Comparison of ENCODE assay signal across 9 cellular contexts in genomic region chr9:114291064-114291474, GRCh38. TPM values are rescaled to one million over a fixed set of nuclear protein-coding genes. Genes with fewer than 3 reads are reported as not detected.
DNase-seq lines count a peak whose midpoint lies in the region; ATAC-seq and TF ChIP-seq lines count a peak whose summit lies in the region.
"Had no signal": no experiment of that assay in that cellular context is flagged by ENCODE, and none has a peak within 500 bp of the region (broad histone marks: within the 10 kb centered on the region; RNA-seq: fewer than 3 reads in every experiment).

No MANE protein-coding gene starts in this region.

- DNase-seq in COR-L47 (lab: John Stamatoyannopoulos, UW) (peak; percentile 39), HS-5 (ENCODE audit: low read depth) (peak; percentile 38), SHP77 (lab: John Stamatoyannopoulos, UW) (peak; percentile 24 to 36), globus pallidus (ENCODE audit: low spot score) (peak; percentile 54), trophoblast cell (peak; percentile 50 to 83), upper lobe of left lung (peak in 1 of 2 donors; percentile 73)
- peak; percentile 40 to 68 (median 65) for DNase-seq in activated naive CD4-positive, alpha-beta T cell (lab: John Stamatoyannopoulos, UW)

- no peak overlapping the region for H3K4me2 ChIP-seq in trophoblast cell (ENCODE audit: low read length)

- no peak overlapping the region for H2AFZ ChIP-seq in trophoblast cell (ENCODE audit: insufficient read depth, low read length, poor library complexity)

- no peak overlapping the region for H3K14ac ChIP-seq in trophoblast cell (ENCODE audit: low read length)

- H3K79me2 ChIP-seq in trophoblast cell (ENCODE audit: control insufficient read depth, insufficient read depth, low read length, poor library complexity), result no peaks in the 10 kb centered on the region

- peaks cover 2% of the 10 kb centered on the region for H3K9me3 ChIP-seq in trophoblast cell (ENCODE audit: insufficient read depth, low read depth, low read length)
- H3K9me3 ChIP-seq in upper lobe of left lung, result peaks cover 0 to 8% (median 6%) of the 10 kb centered on the region in 4 donors

- H3K27ac ChIP-seq in trophoblast cell (ENCODE audit: low read depth, low read length), result no peak overlapping the region
- H3K27ac ChIP-seq in upper lobe of left lung, result no peak overlapping the region

- no peak for TF ChIP-seq POLR2A in upper lobe of left lung (IDR thresholded peaks at IDR 0.05)

- H4K12ac ChIP-seq in trophoblast cell (ENCODE audit: low read depth, low read length), result no peak overlapping the region

- H4K8ac ChIP-seq in trophoblast cell (ENCODE audit: low read depth, low read length), result no peak overlapping the region

- H3K23ac ChIP-seq in trophoblast cell (ENCODE audit: low read length), result no peak overlapping the region

- no peak overlapping the region for H4K91ac ChIP-seq in trophoblast cell (ENCODE audit: low read depth, low read length)

- H3K4me1 ChIP-seq in trophoblast cell (ENCODE audit: control insufficient read depth in 1 of 2, insufficient read depth in 2 of 2, low read length in 2 of 2) (peaks cover 15 to 16% of the 10 kb centered on the region in 2 experiments), upper lobe of left lung (no peaks in the 10 kb centered on the region)

- no peak overlapping the region for H3K4me3 ChIP-seq in trophoblast cell (ENCODE audit: low read depth, low read length)
- H3K4me3 ChIP-seq in upper lobe of left lung, result no peak overlapping the region

- peak; percentile 76 to 94 (median 91) for TF ChIP-seq CTCF in upper lobe of left lung (IDR thresholded peaks at IDR 0.05)

- H2BK12ac ChIP-seq in trophoblast cell (ENCODE audit: low read length), result no peak overlapping the region

- no peak overlapping the region for H2BK120ac ChIP-seq in trophoblast cell (ENCODE audit: insufficient read depth, low read length, poor library complexity)

- peak; percentile 32 to 67 for ATAC-seq in upper lobe of left lung (ENCODE audit: low FRiP score in 2 of 2)
- no peak for ATAC-seq in HG03280 (IDR thresholded peaks at IDR 0.05; ENCODE audit: unreplicated experiment)

- H3K27me3 ChIP-seq in trophoblast cell (ENCODE audit: insufficient read depth, low read length) (no peaks in the 10 kb centered on the region), upper lobe of left lung (no peaks in the 10 kb centered on the region)

- H3K36me3 ChIP-seq in trophoblast cell (ENCODE audit: control insufficient read depth in 1 of 2, insufficient read depth in 2 of 2, low read length in 2 of 2), result peaks cover 20 to 28% of the 10 kb centered on the region in 2 experiments
- peaks cover 0 to 5% (median 0%) of the 10 kb centered on the region in 4 donors for H3K36me3 ChIP-seq in upper lobe of left lung

- peaks cover 17% of the 10 kb centered on the region for H3K79me1 ChIP-seq in trophoblast cell (ENCODE audit: low read length)

- TF ChIP-seq EP300 in upper lobe of left lung (IDR thresholded peaks at IDR 0.05), result no peak

- H3K18ac ChIP-seq in trophoblast cell (ENCODE audit: low read length), result no peak overlapping the region

- no peak overlapping the region for H3K9ac ChIP-seq in trophoblast cell (ENCODE audit: low read length)

- no peak overlapping the region for H2BK5ac ChIP-seq in trophoblast cell (ENCODE audit: low read depth, low read length, poor library complexity)

- WGBS in trophoblast cell (ENCODE audit: extremely low coverage, insufficient coverage, insufficient read length), result no CpG with 5 or more reads among the region's 12 CpGs
- WGBS in upper lobe of left lung, 2 donors, result 16 to 23% methylated on average over 9 to 12 of the region's 12 CpGs

- H2AK5ac ChIP-seq in trophoblast cell (ENCODE audit: low read length), result no peak overlapping the region

- no peak overlapping the region for H3K4ac ChIP-seq in trophoblast cell (ENCODE audit: low read depth, low read length)

RNA-seq across cellular contexts. Expression of gene ORM1, which starts 31.8 kb away (rescaled TPM):
- 0.07 and 0.08 TPM in 2 replicates for polyA plus RNA-seq in trophoblast cell (2013)
- 10 to 100 TPM in 4 of 6 donors, 1 to 10 TPM in 1, not detected in 1; 1.8 to 17.9 (median 12.0) TPM for total RNA-seq in upper lobe of left lung
- total RNA-seq: T-helper 2 cell treated with Interferon-gamma antibody and Interleukin-4, amounts not matched to agents 100 ng/mL and 5 ng/mL, for 36 hours had no signal

RNA-seq across cellular contexts. Expression of gene ORM2, which starts 38.6 kb away (rescaled TPM):
- polyA plus RNA-seq in trophoblast cell (2013), result 0.08 TPM in 1 of 2 replicates, not detected in the other
- 1 to 10 TPM in 4 of 6 donors, not detected in 2; 2.2 to 5.5 (median 4.0) TPM for total RNA-seq in upper lobe of left lung
- total RNA-seq: T-helper 2 cell treated with Interferon-gamma antibody and Interleukin-4, amounts not matched to agents 100 ng/mL and 5 ng/mL, for 36 hours had no signal
